In the genomic region with DNA sequence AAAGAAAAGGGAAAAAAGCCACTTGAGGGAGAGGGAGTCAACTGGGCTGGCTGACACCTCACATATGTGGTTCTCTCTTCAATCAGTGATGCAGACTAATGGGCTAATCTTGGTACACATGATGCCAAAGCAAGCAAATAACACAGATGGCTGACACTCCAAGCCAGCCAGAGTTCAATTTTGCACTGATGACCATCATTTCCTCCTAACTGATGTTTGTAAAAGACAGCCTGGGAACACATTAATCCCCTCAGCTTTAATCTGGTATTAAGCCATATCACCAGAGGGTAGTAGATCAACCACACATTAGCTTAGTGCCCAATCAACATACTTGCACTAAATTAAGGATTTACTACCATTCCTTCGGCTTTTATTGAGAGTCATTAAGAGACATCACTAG, we compare ENCODE assay signal across 2 cellular contexts.
TF ChIP-seq lines count a peak whose summit lies in the region.

No MANE protein-coding gene starts in this region.

TF ChIP-seq in HCT116, 20 proteins besides CTCF, POLR2A, EP300 and RAD21:
- TF ChIP-seq CEBPB (IDR thresholded peaks at IDR 0.05; ENCODE audit: low read depth) = 0 out of 2 replicates have a peak, but pooled peaks have one; percentile 5
- TF ChIP-seq EGR1 (IDR thresholded peaks at IDR 0.05; ENCODE audit: low read depth) = no peak

TF ChIP-seq in HepG2, 621 proteins besides CTCF, POLR2A, EP300 and RAD21:
- TF ChIP-seq BRCA1 (CRISPR knock-in tag; IDR thresholded peaks at IDR 0.05) = no peak
- TF ChIP-seq IKZF1 (IDR thresholded peaks at IDR 0.05) = no peak
- no peak for TF ChIP-seq ZNF672 (CRISPR knock-in tag; IDR thresholded peaks at IDR 0.05)
- TF ChIP-seq, protein P1, sequence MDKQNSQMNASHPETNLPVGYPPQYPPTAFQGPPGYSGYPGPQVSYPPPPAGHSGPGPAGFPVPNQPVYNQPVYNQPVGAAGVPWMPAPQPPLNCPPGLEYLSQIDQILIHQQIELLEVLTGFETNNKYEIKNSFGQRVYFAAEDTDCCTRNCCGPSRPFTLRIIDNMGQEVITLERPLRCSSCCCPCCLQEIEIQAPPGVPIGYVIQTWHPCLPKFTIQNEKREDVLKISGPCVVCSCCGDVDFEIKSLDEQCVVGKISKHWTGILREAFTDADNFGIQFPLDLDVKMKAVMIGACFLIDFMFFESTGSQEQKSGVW (CRISPR knock-in tag; IDR thresholded peaks at IDR 0.05; ENCODE audit: borderline replicate concordance) = no peak
- no peak for TF ChIP-seq REPIN1 (CRISPR knock-in tag; IDR thresholded peaks at IDR 0.05; ENCODE audit: borderline replicate concordance, low read depth)
- no peak for TF ChIP-seq CHD2 (IDR thresholded peaks at IDR 0.05; ENCODE audit: low read depth, low read length)
TF ChIP-seq in HepG2: peak in this region for 0.
